28 cellular contexts compared by ENCODE assay signal in the genomic region with DNA sequence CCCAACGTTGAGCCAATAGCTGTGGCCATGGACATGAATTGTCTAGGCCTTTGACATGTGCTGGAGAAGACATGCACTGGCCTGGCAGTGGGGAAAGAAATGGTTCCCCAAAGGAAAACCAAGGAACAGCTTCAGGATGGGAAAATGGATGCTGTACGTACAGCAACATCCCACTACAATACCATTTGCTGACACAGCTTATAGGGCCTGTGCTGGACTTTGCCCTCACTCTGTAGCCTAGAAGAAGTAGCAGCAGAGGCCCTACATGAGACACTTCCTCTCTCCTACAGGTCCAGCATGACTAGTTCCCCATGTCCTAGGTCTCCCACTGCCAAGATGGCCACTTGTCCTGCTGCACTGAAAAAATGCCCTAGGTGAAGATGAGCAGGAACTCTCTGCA.
"Had no signal": no experiment of that assay in that cellular context is flagged by ENCODE, and none has a peak within 500 bp of the region (broad histone marks: within the 10 kb centered on the region; RNA-seq: fewer than 3 reads in every experiment).

No MANE protein-coding gene starts in this region.

- H3K4me1 Mint-ChIP-seq: activated CD4-positive, alpha-beta T cell treated with anti-CD3 and anti-CD28 coated beads, Interleukin-2, amount 10 ng/mL, durations not matched to agents 24 days and 14 days; activated CD8-positive, alpha-beta memory T cell treated with anti-CD3 and anti-CD28 coated beads, Interleukin-2, amount 10 ng/mL, durations not matched to agents 7 days and 5 days; activated naive CD8-positive, alpha-beta T cell treated with anti-CD3 and anti-CD28 coated beads, Interleukin-2, amount 50 U/mL, for 24 hours; central memory CD8-positive, alpha-beta T cell had no signal

- H3K36me3 Mint-ChIP-seq: activated CD8-positive, alpha-beta memory T cell treated with anti-CD3 and anti-CD28 coated beads, Interleukin-2, amount 10 ng/mL, durations not matched to agents 7 days and 5 days; activated naive CD4-positive, alpha-beta T cell treated with anti-CD3 and anti-CD28 coated beads, Interleukin-2, amount 50 U/mL, for 72 hours; brain had no signal

- H3K27me3 Mint-ChIP-seq: activated CD4-positive, alpha-beta T cell treated with anti-CD3 and anti-CD28 coated beads, Interleukin-2, amount 10 ng/mL, durations not matched to agents 24 days and 14 days; activated CD8-positive, alpha-beta memory T cell treated with anti-CD3 and anti-CD28 coated beads, Interleukin-2, amount 10 ng/mL, durations not matched to agents 7 days and 5 days; activated naive CD8-positive, alpha-beta T cell treated with anti-CD3 and anti-CD28 coated beads, Interleukin-2, amount 50 U/mL, for 24 hours; activated T-cell treated with anti-CD3 and anti-CD28 coated beads, Interleukin-2, amount 50 U/mL, for 24 hours; central memory CD8-positive, alpha-beta T cell had no signal

- H3K4me3 Mint-ChIP-seq: activated CD4-positive, alpha-beta T cell treated with anti-CD3 and anti-CD28 coated beads, Interleukin-2, amount 10 ng/mL, durations not matched to agents 24 days and 14 days; activated CD8-positive, alpha-beta memory T cell treated with anti-CD3 and anti-CD28 coated beads, Interleukin-2, amount 10 ng/mL, durations not matched to agents 7 days and 5 days; activated naive CD8-positive, alpha-beta T cell treated with anti-CD3 and anti-CD28 coated beads, Interleukin-2, amount 50 U/mL, for 24 hours; activated T-cell treated with anti-CD3 and anti-CD28 coated beads, Interleukin-2, amount 50 U/mL, for 24 hours; brain; central memory CD8-positive, alpha-beta T cell; T-helper 1 cell treated with Interleukin-12 subunit alpha and Interleukin-12 subunit beta and Interleukin-4 antibody, amounts not matched to agents 30 μg/mL and 1 μg/mL, for 36 hours; WTC11 had no signal

- ATAC-seq: activated CD8-positive, alpha-beta memory T cell treated with anti-CD3 and anti-CD28 coated beads, Interleukin-2, amount 10 ng/mL, durations not matched to agents 7 days and 5 days; activated naive CD4-positive, alpha-beta T cell treated with anti-CD3 and anti-CD28 coated beads, Interleukin-2, amount 50 U/mL, for 72 hours; activated naive CD8-positive, alpha-beta T cell treated with anti-CD3 and anti-CD28 coated beads, Interleukin-2, amount 50 U/mL, for 24 hours; WTC11 had no signal

- H3K9me3 Mint-ChIP-seq: activated T-cell treated with anti-CD3 and anti-CD28 coated beads, Interleukin-2, amount 50 U/mL, for 24 hours; T-helper 1 cell treated with Interleukin-12 subunit alpha and Interleukin-12 subunit beta and Interleukin-4 antibody, amounts not matched to agents 30 μg/mL and 1 μg/mL, for 36 hours had no signal

- DNase-seq: activated CD4-positive, alpha-beta T cell treated with anti-CD3 and anti-CD28 coated beads, Interleukin-2, amount 10 ng/mL, durations not matched to agents 24 days and 14 days; activated CD4-positive, alpha-beta T cell treated with anti-CD3 and anti-CD28 coated beads, Interleukin-2, amount 50 U/mL, for 48 hours; activated CD4-positive, CD25-positive, alpha-beta regulatory T cell treated with anti-CD3 and anti-CD28 coated beads, Interleukin-2, amount 50 U/mL, for 72 hours; activated CD8-positive, alpha-beta memory T cell treated with anti-CD3 and anti-CD28 coated beads, Interleukin-2, amount 10 ng/mL, durations not matched to agents 7 days and 5 days; activated effector memory CD4-positive, alpha-beta T cell treated with anti-CD3 and anti-CD28 coated beads, Interleukin-2, amount 50 U/mL, for 16 hours; activated naive CD4-positive, alpha-beta T cell treated with Interleukin-2 at 50 U/mL for 16 hours; activated naive CD8-positive, alpha-beta T cell treated with anti-CD3 and anti-CD28 coated beads, Interleukin-2, amount 50 U/mL, for 24 hours; activated T-cell treated with anti-CD3 and anti-CD28 coated beads, Interleukin-2, amount 50 U/mL, for 24 hours; amniotic stem cell; Kasumi-1; KBM-7; NCI-H1105; NCI-H1436; NCI-H1694 treated with DMSO at 0.1 percent for 48 hours; NCI-H2029 treated with DMSO at 0.1 percent for 48 hours; NCI-H345; NCI-H510A; NCI-H526 treated with DMSO at 0.1 percent for 48 hours; NK-92 treated with Interleukin-12 subunit alpha and Interleukin-12 subunit beta, amount 100 ng/mL, for 24 hours; Peyer's patch; Right ventricle myocardium superior; SJCRH30; SK-N-SH had no signal
